12 cellular contexts compared by ENCODE assay signal in genomic region chr9:88733651-88734470, GRCh38.
DNase-seq lines count a peak whose midpoint lies in the region; ATAC-seq and TF ChIP-seq lines count a peak whose summit lies in the region.
"Had no signal": no experiment of that assay in that cellular context is flagged by ENCODE, and none has a peak within 500 bp of the region (broad histone marks: within the 10 kb centered on the region; RNA-seq: fewer than 3 reads in every experiment).

No MANE protein-coding gene starts in this region.

- H3K27ac ChIP-seq in GM23338 (ENCODE audit: low read depth) (no peak overlapping the region), body of pancreas (no peak overlapping the region), cardiac muscle cell (peak overlapping the region; percentile 12), subcutaneous abdominal adipose tissue (ENCODE audit: low read depth, low read length) (peak overlapping the region; percentile 39)

- H4K20me1 ChIP-seq in GM23338 (replicated peaks; ENCODE audit: insufficient read depth) = no peaks in the 10 kb centered on the region

- H3K27me3 ChIP-seq in GM23338 (ENCODE audit: insufficient read depth) (no peaks in the 10 kb centered on the region), body of pancreas (no peaks in the 10 kb centered on the region), cardiac muscle cell (no peaks in the 10 kb centered on the region), subcutaneous abdominal adipose tissue (ENCODE audit: control insufficient read depth in 5 of 5, insufficient read depth in 4 of 5, low read length in 5 of 5) (no peaks in the 10 kb centered on the region)

- H3K9me2 ChIP-seq in GM23338 (ENCODE audit: insufficient read depth) = peaks cover 6% of the 10 kb centered on the region; the same call in 1 of the 2 replicates

- TF ChIP-seq CTCF in GM23338 (conservative IDR thresholded peaks at IDR 0.05; ENCODE audit: low read depth in 2 of 2) (no peak), body of pancreas (IDR thresholded peaks at IDR 0.05) (no peak), cardiac muscle cell (IDR thresholded peaks at IDR 0.05; ENCODE audit: low read depth, low read length) (no peak)

- H3K9me3 Mint-ChIP-seq in GM23338 = peaks cover 4% of the 10 kb centered on the region; the same call in 2 of the 3 replicates

- peaks cover 7% of the 10 kb centered on the region for H3K4me1 Mint-ChIP-seq in GM23338
- H3K4me1 Mint-ChIP-seq: stimulated activated effector memory CD8-positive, alpha-beta T cell treated with anti-CD3 and anti-CD28 coated beads, Interleukin-12 subunit alpha, Interleukin-12 subunit beta, amount 100 ng/mL, for 72 hours had no signal

- no peak overlapping the region for H3K4me3 Mint-ChIP-seq in GM23338
- H3K4me3 Mint-ChIP-seq: stimulated activated effector memory CD8-positive, alpha-beta T cell treated with anti-CD3 and anti-CD28 coated beads, Interleukin-12 subunit alpha, Interleukin-12 subunit beta, amount 100 ng/mL, for 72 hours had no signal

- H3K79me2 ChIP-seq in GM23338 (replicated peaks; ENCODE audit: insufficient read depth) = no peaks in the 10 kb centered on the region

- H3K36me3 Mint-ChIP-seq in GM23338 (ENCODE audit: low read depth) = no peaks in the 10 kb centered on the region; the same call in 2 of the 3 replicates
- H3K36me3 Mint-ChIP-seq: stimulated activated effector memory CD8-positive, alpha-beta T cell treated with anti-CD3 and anti-CD28 coated beads, Interleukin-12 subunit alpha, Interleukin-12 subunit beta, amount 100 ng/mL, for 72 hours had no signal

- DNase-seq in GM23338 (ENCODE audit: low spot score) (no peak), body of pancreas (peak in 2 of 4 donors; percentile 13 to 18), cardiac muscle cell (ENCODE audit: low read depth in 1 of 2, low spot score in 1 of 2) (peak in 1 of 2 donors; percentile 82), HT-29 (ENCODE audit: low spot score) (no peak), middle frontal gyrus (ENCODE audit: extremely low spot score, low spot score) (no peak), iPS-NIHi11 (ENCODE audit: low spot score) (no peak)
- DNase-seq: activated CD8-positive, alpha-beta memory T cell treated with anti-CD3 and anti-CD28 coated beads, Interleukin-2, amount 50 U/mL, for 4 hours; NCI-H1930; OCI-M1 had no signal

- intact Hi-C loops in body of pancreas (cut with DNase I) = no loop called here

- no peak overlapping the region; the same call in 1 of the 2 replicates for H3K27ac Mint-ChIP-seq in GM23338
- H3K27ac Mint-ChIP-seq: stimulated activated effector memory CD8-positive, alpha-beta T cell treated with anti-CD3 and anti-CD28 coated beads, Interleukin-12 subunit alpha, Interleukin-12 subunit beta, amount 100 ng/mL, for 72 hours had no signal

- H3K4me3 ChIP-seq in GM23338 (no peak overlapping the region), body of pancreas (no peak overlapping the region), cardiac muscle cell (no peak overlapping the region), subcutaneous abdominal adipose tissue (ENCODE audit: low read depth in 1 of 5, low read length in 5 of 5) (no peak overlapping the region)

- H3K4me2 ChIP-seq in GM23338 = no peak overlapping the region

- no peak overlapping the region for H3K9ac ChIP-seq in subcutaneous abdominal adipose tissue (ENCODE audit: low read length in 5 of 5)

- H3K36me3 ChIP-seq in GM23338 (ENCODE audit: insufficient read depth) (no peaks in the 10 kb centered on the region), body of pancreas (replicated peaks in 1 of 2; ENCODE audit: insufficient read depth in 1 of 2, low read depth in 2 of 2) (no peaks in the 10 kb centered on the region), cardiac muscle cell (no peaks in the 10 kb centered on the region), subcutaneous abdominal adipose tissue (ENCODE audit: control insufficient read depth in 5 of 5, insufficient read depth in 5 of 5, low read length in 5 of 5) (no peaks in the 10 kb centered on the region)

- no peaks in the 10 kb centered on the region for H3K9me3 ChIP-seq in body of pancreas
- H3K9me3 ChIP-seq in cardiac muscle cell (ENCODE audit: low read depth) = no peaks in the 10 kb centered on the region
- H3K9me3 ChIP-seq in subcutaneous abdominal adipose tissue (ENCODE audit: control insufficient read depth in 5 of 5, low read length in 5 of 5) = no peaks in the 10 kb centered on the region

- ATAC-seq in GM23338 = no peak
- ATAC-seq in body of pancreas = peak; percentile 9
- ATAC-seq in HG03354 (IDR thresholded peaks at IDR 0.05; ENCODE audit: poor library complexity, severe bottlenecking, unreplicated experiment) = no peak
- ATAC-seq: stimulated activated effector memory CD8-positive, alpha-beta T cell treated with anti-CD3 and anti-CD28 coated beads, Interleukin-12 subunit alpha, Interleukin-12 subunit beta, amount 100 ng/mL, for 72 hours had no signal

- 71 to 74% methylated on average over 8 of the region's 8 CpGs for WGBS in body of pancreas, 2 donors

- peak overlapping the region; percentile 35; the same call in 1 of the 2 replicates for H2AFZ ChIP-seq in GM23338

- no peaks in the 10 kb centered on the region for H3F3A ChIP-seq in GM23338 (replicated peaks; ENCODE audit: low read depth)

- no peak for TF ChIP-seq POLR2A in body of pancreas (IDR thresholded peaks at IDR 0.05)

- H3K4me1 ChIP-seq in GM23338 (ENCODE audit: insufficient read depth) (no peaks in the 10 kb centered on the region), body of pancreas (no peaks in the 10 kb centered on the region), cardiac muscle cell (ENCODE audit: low read depth) (peaks cover 7% of the 10 kb centered on the region), subcutaneous abdominal adipose tissue (ENCODE audit: control insufficient read depth in 5 of 5, insufficient read depth in 5 of 5, low read length in 5 of 5) (peaks cover 2 to 26% (median 22%) of the 10 kb centered on the region in 5 donors)

- no peaks in the 10 kb centered on the region for H3K27me3 Mint-ChIP-seq in GM23338 (ENCODE audit: insufficient read depth, low read depth, poor library complexity)

TF ChIP-seq in GM23338, 12 proteins besides CTCF, POLR2A, EP300 and RAD21:
- TF ChIP-seq JUNB (IDR thresholded peaks at IDR 0.05; ENCODE audit: unreplicated experiment) (no peak), ETS1 (IDR thresholded peaks at IDR 0.05) (no peak), ZNF114 (CRISPR knock-in tag; IDR thresholded peaks at IDR 0.05) (no peak), CREB1 (CRISPR knock-in tag; IDR thresholded peaks at IDR 0.05; ENCODE audit: low read depth) (no peak)

Comparison
In these comparisons a context has a peak if more than half of its experiments do, and no peak if none do; other contexts are left out.
1. H3K27ac ChIP-seq: peak in cardiac muscle cell (single experiment) and subcutaneous abdominal adipose tissue (single experiment); none in GM23338 (single experiment) and body of pancreas (0 of 4).